ENCODE assay signal across 19 cellular contexts in genomic region chr10:21673668-21674067, GRCh38.
"Had no signal": no experiment of that assay in that cellular context is flagged by ENCODE, and none has a peak within 500 bp of the region (broad histone marks: within the 10 kb centered on the region; RNA-seq: fewer than 3 reads in every experiment).

No MANE protein-coding gene starts in this region.

- H3K27ac Mint-ChIP-seq: activated CD4-positive, alpha-beta T cell treated with anti-CD3 and anti-CD28 coated beads, Interleukin-2, amount 10 ng/mL, durations not matched to agents 7 days and 5 days; activated naive CD8-positive, alpha-beta T cell; activated T-helper 1 cell treated with anti-CD3 and anti-CD28 coated beads, Interleukin-12 subunit alpha, Interleukin-12 subunit beta, Interleukin-2, Interleukin-4 antibody, amounts not matched to agents 30 ng/mL and 10 ng/mL and 1 ng/mL, durations not matched to agents 14 hours and 24 hours and 36 hours; stimulated activated effector memory CD8-positive, alpha-beta T cell treated with anti-CD3 and anti-CD28 coated beads, Interleukin-12 subunit alpha, Interleukin-12 subunit beta, amount 100 ng/mL, for 72 hours had no signal

- H3K27ac ChIP-seq: coronary artery, esophagus squamous epithelium, sigmoid colon, stomach had no signal

- ATAC-seq: activated CD4-positive, CD25-positive, alpha-beta regulatory T cell treated with anti-CD3 and anti-CD28 coated beads, Interleukin-2, amount 50 U/mL, for 24 hours; stimulated activated effector memory CD8-positive, alpha-beta T cell treated with anti-CD3 and anti-CD28 coated beads, Interleukin-12 subunit alpha, Interleukin-12 subunit beta, amount 100 ng/mL, for 72 hours had no signal

- H3K9me3 Mint-ChIP-seq: activated CD4-positive, alpha-beta T cell treated with anti-CD3 and anti-CD28 coated beads, Interleukin-2, amount 10 ng/mL, durations not matched to agents 7 days and 5 days; activated T-helper 1 cell treated with anti-CD3 and anti-CD28 coated beads, Interleukin-12 subunit alpha, Interleukin-12 subunit beta, Interleukin-2, Interleukin-4 antibody, amounts not matched to agents 30 ng/mL and 10 ng/mL and 1 ng/mL, durations not matched to agents 14 hours and 24 hours and 36 hours; nephron; stimulated activated effector memory CD8-positive, alpha-beta T cell treated with anti-CD3 and anti-CD28 coated beads, Interleukin-12 subunit alpha, Interleukin-12 subunit beta, amount 100 ng/mL, for 72 hours had no signal

- H3K9me2 ChIP-seq: SK-N-SH had no signal

- H3K27me3 Mint-ChIP-seq: activated CD4-positive, alpha-beta T cell treated with anti-CD3 and anti-CD28 coated beads, Interleukin-2, amount 10 ng/mL, durations not matched to agents 7 days and 5 days; activated naive CD8-positive, alpha-beta T cell had no signal

- H3K27me3 ChIP-seq: esophagus squamous epithelium, sigmoid colon, stomach had no signal

- H3K4me3 Mint-ChIP-seq: activated CD4-positive, alpha-beta T cell treated with anti-CD3 and anti-CD28 coated beads, Interleukin-2, amount 10 ng/mL, durations not matched to agents 7 days and 5 days; activated naive CD8-positive, alpha-beta T cell; activated T-helper 1 cell treated with anti-CD3 and anti-CD28 coated beads, Interleukin-12 subunit alpha, Interleukin-12 subunit beta, Interleukin-2, Interleukin-4 antibody, amounts not matched to agents 30 ng/mL and 10 ng/mL and 1 ng/mL, durations not matched to agents 14 hours and 24 hours and 36 hours; nephron; stimulated activated effector memory CD8-positive, alpha-beta T cell treated with anti-CD3 and anti-CD28 coated beads, Interleukin-12 subunit alpha, Interleukin-12 subunit beta, amount 100 ng/mL, for 72 hours had no signal

- H3K4me2 ChIP-seq: SK-N-SH had no signal

- DNase-seq: activated CD4-positive, alpha-beta T cell treated with anti-CD3 and anti-CD28 coated beads, Interleukin-2, amount 10 ng/mL, durations not matched to agents 7 days and 5 days; activated gamma-delta T cell treated with Interleukin-2 at 50 U/mL for 16 hours; effector CD4-positive, alpha-beta T cell; esophagus squamous epithelium; mesenchymal stem cell; nucleus accumbens; sigmoid colon; SK-N-SH; stimulated activated CD4-positive, alpha-beta T cell treated with anti-CD3 and anti-CD28 coated beads, Interleukin-4, amount 100 ng/mL, for 24 hours; stomach; T-helper 1 cell; T-helper 9 cell; trophoblast cell had no signal

- H3K9me3 ChIP-seq: esophagus squamous epithelium, sigmoid colon, SK-N-SH, stomach had no signal

- H3K4me3 ChIP-seq: coronary artery, esophagus squamous epithelium, sigmoid colon, stomach had no signal

- H3K4me1 Mint-ChIP-seq: nephron had no signal
